Comparison of ENCODE assay signal across 11 cellular contexts in genomic region chr16:28163699-28164584, GRCh38. TPM values are rescaled to one million over a fixed set of nuclear protein-coding genes. Genes with fewer than 3 reads are reported as not detected.
DNase-seq lines count a peak whose midpoint lies in the region; ATAC-seq, FAIRE-seq and TF ChIP-seq lines count a peak whose summit lies in the region.
"Had no signal": no experiment of that assay in that cellular context is flagged by ENCODE, and none has a peak within 500 bp of the region (broad histone marks: within the 10 kb centered on the region; RNA-seq: fewer than 3 reads in every experiment).

No MANE protein-coding gene starts in this region.

- no peak overlapping the region for H3K4me3 Mint-ChIP-seq in H9

- H3K27me3 Mint-ChIP-seq in H9 (ENCODE audit: low read depth) = no peaks in the 10 kb centered on the region

- DNase-seq in A549 (ENCODE audit: low read depth in 1 of 2, low spot score in 1 of 2) = no peak
- DNase-seq in H9 = no peak
- peak; percentile 84 for DNase-seq in amniotic epithelial cell (ENCODE audit: low read depth)
- peak; percentile 24 for DNase-seq in left kidney (ENCODE audit: low read depth, low spot score)
- no peak for DNase-seq in NK-92 treated with Interleukin-12 subunit alpha and Interleukin-12 subunit beta, amount 100 ng/mL, for 24 hours (lab: John Stamatoyannopoulos, UW)
- DNase-seq in NCI-H2227 treated with DMSO at 0.1 percent for 48 hours (lab: John Stamatoyannopoulos, UW) = no peak
- DNase-seq: NCI-H524 had no signal

- no peak overlapping the region for H3K4ac ChIP-seq in H9 (ENCODE audit: low read depth, low read length)

- no peak overlapping the region for H2AFZ ChIP-seq in H9 (ENCODE audit: low read length)

- CTCF ChIA-PET in A549 (lab: Yijun Ruan, JAX) = interaction anchor here (1.0 to 1.6 kb wide), 3 partner anchors 8 to 94 kb away, joined by 3 to 5 read pairs (median 4); no protein-coding TSS in a partner anchor

- no peak overlapping the region for H4K91ac ChIP-seq in H9 (ENCODE audit: insufficient read length, low read depth, low read length)

- H3K36me3 Mint-ChIP-seq in H9 (ENCODE audit: insufficient read depth in 1 of 3, low read depth in 3 of 3) = peaks cover 16 to 63% (median 31%) of the 10 kb centered on the region in 3 experiments; a peak in 6 of 7 replicates

- H3K4me3 ChIP-seq in A549 = no peak overlapping the region

- H2BK120ac ChIP-seq in H9 (ENCODE audit: low read depth, low read length, poor library complexity, severe bottlenecking) = no peak overlapping the region

- no peak overlapping the region for H4K8ac ChIP-seq in H9 (replicated peaks; ENCODE audit: insufficient read length, low read depth, low read length)

- peak overlapping the region in 2 of 3 experiments; percentile 37 to 73; a peak in 4 of 7 replicates for H3K27ac Mint-ChIP-seq in H9

- no peak overlapping the region for H3K14ac ChIP-seq in H9 (ENCODE audit: insufficient read depth, low read length)

- H3K56ac ChIP-seq in H9 (ENCODE audit: insufficient read length, low read depth, low read length) = no peak overlapping the region

- no peak for FAIRE-seq in A549 (lab: Jason Lieb, UNC)
- FAIRE-seq: urothelium cell line had no signal

- H2AK5ac ChIP-seq in H9 (ENCODE audit: insufficient read length, low read length) = no peak overlapping the region

- 85% methylated on average over 6 of the region's 6 CpGs for WGBS in A549 (ENCODE audit: missing lambda C conversion rate)
- no CpG with 5 or more reads among the region's 6 CpGs for WGBS in H9 (ENCODE audit: extremely low coverage, insufficient read length, low lambda C conversion rate)

- H2BK5ac ChIP-seq in H9 (ENCODE audit: insufficient read length, low read length) = no peak overlapping the region

- POLR2A ChIA-PET in A549 (lab: Yijun Ruan, JAX) = no interaction called here

- H3K4me1 Mint-ChIP-seq in H9 = peaks cover 8 to 18% of the 10 kb centered on the region in 2 experiments; a peak in 3 of 4 replicates

- no peaks in the 10 kb centered on the region for H3K27me3 ChIP-seq in H9 (ENCODE audit: insufficient read depth, low read length)

- TF ChIP-seq EP300 in A549 (IDR thresholded peaks at IDR 0.05) = no peak

- peaks cover 2% of the 10 kb centered on the region for H3K79me1 ChIP-seq in H9 (ENCODE audit: insufficient read depth, low read depth, low read length, poor library complexity, severe bottlenecking)

- TF ChIP-seq POLR2A in A549 (IDR thresholded peaks at IDR 0.05; ENCODE audit: low read length) = no peak

- H3K9me3 Mint-ChIP-seq in H9 = no peaks in the 10 kb centered on the region

- H3K23ac ChIP-seq in H9 (ENCODE audit: insufficient read length, low read depth, low read length) = no peak overlapping the region

- peak overlapping the region; percentile 37 to 67; a peak in 5 of 6 replicates for H3K27ac ChIP-seq in A549
- H3K27ac ChIP-seq in H9 (ENCODE audit: insufficient read length, low read depth, low read length) = no peak overlapping the region

- no peaks in the 10 kb centered on the region for H3K79me2 ChIP-seq in H9 (ENCODE audit: insufficient read depth, low read length)

- H2BK12ac ChIP-seq in H9 (ENCODE audit: insufficient read length, low read depth, low read length) = no peak overlapping the region

- H3K9me3 ChIP-seq in A549 (no peaks in the 10 kb centered on the region), H9 (ENCODE audit: control insufficient read depth, low read depth, low read length) (no peaks in the 10 kb centered on the region)

- no peak overlapping the region for H2BK20ac ChIP-seq in H9 (ENCODE audit: low read depth, low read length, poor library complexity, severe bottlenecking)

- no peaks in the 10 kb centered on the region for H4K20me1 ChIP-seq in H9 (ENCODE audit: control insufficient read depth, insufficient read depth, insufficient read length)

- no peaks in the 10 kb centered on the region for H3K23me2 ChIP-seq in H9 (ENCODE audit: insufficient read length, low read depth, low read length, poor library complexity, severe bottlenecking)

- H4K5ac ChIP-seq in H9 (ENCODE audit: insufficient read length, low read depth, low read length) = no peak overlapping the region

- H3T11ph ChIP-seq in H9 (ENCODE audit: low read length) = no peak overlapping the region

- H2BK15ac ChIP-seq in H9 (ENCODE audit: low read depth, low read length) = no peak overlapping the region

- H3K18ac ChIP-seq in H9 (ENCODE audit: insufficient read length, low read depth, low read length) = no peak overlapping the region

- H3K4me1 ChIP-seq in A549 (peaks cover 28% of the 10 kb centered on the region), H9 (ENCODE audit: insufficient read depth, low read length) (no peaks in the 10 kb centered on the region)

- no peak for ATAC-seq in A549
- no peak for ATAC-seq in GM18870 (IDR thresholded peaks at IDR 0.05; ENCODE audit: unreplicated experiment)
- ATAC-seq in HG03571 (IDR thresholded peaks at IDR 0.05; ENCODE audit: unreplicated experiment) = no peak
- ATAC-seq: esophagus mucosa had no signal

- H3K4me2 ChIP-seq in A549 = peak overlapping the region; percentile 33; the same call in 2 of the 3 replicates
- no peak overlapping the region for H3K4me2 ChIP-seq in H9 (ENCODE audit: insufficient read depth, insufficient read length, low read length)

- TF ChIP-seq CTCF in A549 (IDR thresholded peaks at IDR 0.05) = no peak
- no peak for TF ChIP-seq CTCF in H9 (conservative IDR thresholded peaks at IDR 0.05)

- no peak overlapping the region for H3K9ac ChIP-seq in H9 (ENCODE audit: extremely low read depth, insufficient read length, low read length)

- TF ChIP-seq RAD21 in A549 (conservative IDR thresholded peaks at IDR 0.05 in 1 of 2, IDR thresholded peaks at IDR 0.05 in 1 of 2) = no peak

TF ChIP-seq in A549, 52 proteins besides CTCF, POLR2A, EP300 and RAD21:
- no peak for TF ChIP-seq HOXA7 (CRISPR knock-in tag; IDR thresholded peaks at IDR 0.05)
- peak; percentile 54 to 67; a peak in 2 of 4 replicates for TF ChIP-seq CEBPB (IDR thresholded peaks at IDR 0.05)

RNA-seq across cellular contexts. Expression of gene XPO6, which starts 47.8 kb away (rescaled TPM):
- polyA plus RNA-seq in A549 (2011; rRNA removed) = 108 and 115 TPM in 2 replicates
- polyA plus RNA-seq in A549 (2012; cell fraction: cytosol; rRNA removed) = 133 and 154 TPM in 2 replicates
- 437 and 484 TPM in 2 replicates for polyA plus RNA-seq in A549 (2012; cell fraction: nucleus; rRNA removed)
- polyA plus RNA-seq in A549 (2017; fragmentation: RNase III; extraction: RNeasy Plus Mini Kit Qiagen cat#74134 plus additional on column Dnase treatment) = 63.0 to 76.5 TPM (median 70.9 TPM) in 3 replicates
- 183 and 199 TPM in 2 replicates for polyA minus RNA-seq in A549 (2011; rRNA and poly(A)+ RNA removed)
- 124 and 130 TPM in 2 replicates for total RNA-seq in H9 (2021)

Comparison
In these comparisons a context has a peak if more than half of its experiments do, and no peak if none do; other contexts are left out.
1. DNase-seq: peak in amniotic epithelial cell (single experiment) and left kidney (single experiment); none in A549 (0 of 2), H9 (single experiment), NK-92 treated with Interleukin-12 subunit alpha and Interleukin-12 subunit beta, amount 100 ng/mL, for 24 hours (single experiment) and NCI-H2227 treated with DMSO at 0.1 percent for 48 hours (single experiment).